Comparison of ENCODE assay signal across 8 cellular contexts in the genomic region with DNA sequence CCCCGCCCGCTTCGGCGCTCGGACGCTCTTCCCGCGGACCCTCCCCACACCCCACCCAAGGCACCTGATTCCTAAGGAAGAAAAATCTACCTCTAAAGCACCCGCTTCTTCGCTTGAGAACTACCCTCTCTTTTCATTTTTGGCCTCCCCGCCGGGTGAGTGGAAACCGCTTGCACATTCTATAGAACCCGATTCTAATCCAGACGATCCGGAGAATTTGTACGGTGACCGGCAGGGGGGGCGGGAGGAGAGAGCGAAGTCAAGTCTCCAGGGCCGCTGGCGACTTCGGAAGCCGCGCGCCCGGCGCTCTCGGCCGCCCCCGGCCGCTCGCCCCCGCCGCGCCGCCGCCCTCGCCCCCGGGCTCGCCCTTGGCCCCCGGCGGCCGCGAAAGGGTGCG. TPM values are rescaled to one million over a fixed set of nuclear protein-coding genes. Genes with fewer than 3 reads are reported as not detected.
DNase-seq lines count a peak whose midpoint lies in the region; ATAC-seq and TF ChIP-seq lines count a peak whose summit lies in the region.

A gene (plus strand): TSS at position 262 of the 397 bp plus-strand sequence. CDS start 221 bp downstream, outside the sequence.

- peaks cover 20% of the 10 kb centered on the region for H3K36me3 Mint-ChIP-seq in endodermal cell (ENCODE audit: low read depth)

- peak within 1 kb of the TSS; percentile 63 for H3K9ac ChIP-seq in HUES64 (ENCODE audit: low read depth, low read length)
- peak within 1 kb of the TSS; percentile 93 for H3K9ac ChIP-seq in endodermal cell (ENCODE audit: extremely low read depth, low read length, poor library complexity, severe bottlenecking)
- H3K9ac ChIP-seq in Karpas-422 (ENCODE audit: low read length) = no peak within 1 kb of the TSS

- no peak for TF ChIP-seq CTCF in BE2C (IDR thresholded peaks at IDR 0.05; ENCODE audit: low read depth, low read length)
- peak; percentile 56 for TF ChIP-seq CTCF in WERI-Rb-1 (IDR thresholded peaks at IDR 0.05; ENCODE audit: low read depth, low read length)
- peak; percentile 38 for TF ChIP-seq CTCF in endodermal cell (conservative IDR thresholded peaks at IDR 0.05)

- H3K4me1 ChIP-seq in BE2C (no peaks in the 10 kb centered on the region), HUES64 (ENCODE audit: insufficient read depth, low read length) (peaks cover 9% of the 10 kb centered on the region; the same call in 1 of the 2 replicates), endodermal cell (ENCODE audit: control insufficient read depth, insufficient read depth, low read length) (no peaks in the 10 kb centered on the region), Karpas-422 (ENCODE audit: low read length) (no peaks in the 10 kb centered on the region)

- H3K27me3 Mint-ChIP-seq in endodermal cell (ENCODE audit: insufficient read depth) = peaks cover 66% of the 10 kb centered on the region

- H3K9me3 ChIP-seq in BE2C (no peaks in the 10 kb centered on the region), HUES64 (ENCODE audit: insufficient read depth, low read depth, low read length) (no peaks in the 10 kb centered on the region), WERI-Rb-1 (ENCODE audit: severe bottlenecking) (no peaks in the 10 kb centered on the region), endodermal cell (ENCODE audit: control insufficient read depth, low read length) (no peaks in the 10 kb centered on the region), Karpas-422 (ENCODE audit: low read length) (no peaks in the 10 kb centered on the region)

- H3K27ac Mint-ChIP-seq in endodermal cell = peak within 1 kb of the TSS; percentile 91

- H3K36me3 ChIP-seq in BE2C = no peaks in the 10 kb centered on the region
- H3K36me3 ChIP-seq in HUES64 (ENCODE audit: insufficient read depth, low read length) = no peaks in the 10 kb centered on the region
- no peaks in the 10 kb centered on the region for H3K36me3 ChIP-seq in WERI-Rb-1
- peaks cover 25% of the 10 kb centered on the region for H3K36me3 ChIP-seq in endodermal cell (ENCODE audit: control insufficient read depth, insufficient read depth, low read length)
- no peaks in the 10 kb centered on the region for H3K36me3 ChIP-seq in Karpas-422 (ENCODE audit: insufficient read depth, low read length)

- H3K27me3 ChIP-seq in BE2C = peaks cover 19% of the 10 kb centered on the region
- peaks cover 75% of the 10 kb centered on the region for H3K27me3 ChIP-seq in HUES64 (ENCODE audit: insufficient read depth, low read length)
- peaks cover 11% of the 10 kb centered on the region for H3K27me3 ChIP-seq in WERI-Rb-1 (ENCODE audit: insufficient read depth, low read depth, severe bottlenecking)
- peaks cover 23% of the 10 kb centered on the region for H3K27me3 ChIP-seq in endodermal cell (ENCODE audit: control insufficient read depth, insufficient read depth, low read length, poor library complexity, severe bottlenecking)
- no peaks in the 10 kb centered on the region for H3K27me3 ChIP-seq in Karpas-422 (ENCODE audit: low read length)

- H3K79me2 ChIP-seq in Karpas-422 (ENCODE audit: low read length) = no peaks in the 10 kb centered on the region

- H3K4me3 ChIP-seq in BE2C (ENCODE audit: low read depth, low read length) (no peak within 1 kb of the TSS), HUES64 (ENCODE audit: low read length) (peak within 1 kb of the TSS; percentile 65), WERI-Rb-1 (ENCODE audit: low read depth, low read length) (peak within 1 kb of the TSS; percentile 72), endodermal cell (ENCODE audit: low read length) (peak within 1 kb of the TSS; percentile 94), Karpas-422 (ENCODE audit: low read length) (no peak within 1 kb of the TSS)

- no peak within 1 kb of the TSS for H3K4me2 ChIP-seq in Karpas-422 (ENCODE audit: low read depth, low read length, poor library complexity, severe bottlenecking)

- peak within 1 kb of the TSS; percentile 92 for H3K4me3 Mint-ChIP-seq in endodermal cell

- H3K27ac ChIP-seq in HUES64 (ENCODE audit: low read depth, low read length) (no peak within 1 kb of the TSS), WERI-Rb-1 (no peak within 1 kb of the TSS), endodermal cell (ENCODE audit: low read depth, low read length) (no peak within 1 kb of the TSS), Karpas-422 (ENCODE audit: low read length) (no peak within 1 kb of the TSS)

- ATAC-seq in GM19463 (IDR thresholded peaks at IDR 0.05; ENCODE audit: unreplicated experiment) = no peak

- peaks cover 6% of the 10 kb centered on the region for H3K4me1 Mint-ChIP-seq in endodermal cell

- H3K9me2 ChIP-seq in Karpas-422 (replicated peaks; ENCODE audit: insufficient read depth, low read length) = no peaks in the 10 kb centered on the region

- H4K20me1 ChIP-seq in Karpas-422 (ENCODE audit: insufficient read depth, low read depth, low read length) = no peaks in the 10 kb centered on the region

- WGBS in HUES64 = under 1% methylated on average over 46 of the region's 46 CpGs
- WGBS in endodermal cell (ENCODE audit: insufficient coverage in 1 of 2, insufficient read length in 1 of 2), 2 experiments = 0% methylated on average over 10 to 46 of the region's 46 CpGs

- H2AFZ ChIP-seq in Karpas-422 (ENCODE audit: low read length) = no peak within 1 kb of the TSS

- DNase-seq in BE2C (peak; percentile 18), WERI-Rb-1 (peak; percentile 91), endodermal cell (peak; percentile 90), medulla oblongata (ENCODE audit: extremely low spot score) (peak; percentile 26), Karpas-422 (no peak)
- peak; percentile 23 to 26 for DNase-seq in stimulated activated CD8-positive, alpha-beta memory T cell treated with anti-CD3 and anti-CD28 coated beads, Interleukin-2, amount 100 ng/mL, for 48 hours (ENCODE audit: low read depth in 2 of 2)

- no peaks in the 10 kb centered on the region for H3K9me3 Mint-ChIP-seq in endodermal cell

RNA-seq across cellular contexts. Expression of the gene that starts here (rescaled TPM):
- polyA plus RNA-seq in BE2C (2012; ENCODE audit: insufficient read depth, insufficient read length, low read depth) = not detected
- 1.7 TPM for polyA plus RNA-seq in HUES64 (2013, experiment 1 of 2)
- polyA plus RNA-seq in HUES64 (2013, experiment 2 of 2) = 4.1 TPM
- total RNA-seq in endodermal cell = 10 to 100 TPM; 15.2 to 18.9 TPM
- polyA plus RNA-seq in endodermal cell (2013, experiment 1 of 2) = 11.8 TPM
- polyA plus RNA-seq in endodermal cell (2013, experiment 2 of 2) = 13.4 TPM
- not detected in 2 replicates for total RNA-seq in Karpas-422 (2014; rRNA removed; shearing (Covaris generic); ENCODE audit: low replicate concordance)

Comparison
In these comparisons a context has a peak if more than half of its experiments do, and no peak if none do; other contexts are left out.
1. RNA of the gene that starts here (total RNA-seq): 15.2 to 18.9 TPM in endodermal cell; not detected in Karpas-422; every median in the first group is over 10 times any median in the second.
2. H3K4me3 ChIP-seq: peak in HUES64 (single experiment), WERI-Rb-1 (single experiment) and endodermal cell (single experiment); none in BE2C (single experiment) and Karpas-422 (single experiment).